Comparison of ENCODE assay signal across 8 cellular contexts in the genomic region with DNA sequence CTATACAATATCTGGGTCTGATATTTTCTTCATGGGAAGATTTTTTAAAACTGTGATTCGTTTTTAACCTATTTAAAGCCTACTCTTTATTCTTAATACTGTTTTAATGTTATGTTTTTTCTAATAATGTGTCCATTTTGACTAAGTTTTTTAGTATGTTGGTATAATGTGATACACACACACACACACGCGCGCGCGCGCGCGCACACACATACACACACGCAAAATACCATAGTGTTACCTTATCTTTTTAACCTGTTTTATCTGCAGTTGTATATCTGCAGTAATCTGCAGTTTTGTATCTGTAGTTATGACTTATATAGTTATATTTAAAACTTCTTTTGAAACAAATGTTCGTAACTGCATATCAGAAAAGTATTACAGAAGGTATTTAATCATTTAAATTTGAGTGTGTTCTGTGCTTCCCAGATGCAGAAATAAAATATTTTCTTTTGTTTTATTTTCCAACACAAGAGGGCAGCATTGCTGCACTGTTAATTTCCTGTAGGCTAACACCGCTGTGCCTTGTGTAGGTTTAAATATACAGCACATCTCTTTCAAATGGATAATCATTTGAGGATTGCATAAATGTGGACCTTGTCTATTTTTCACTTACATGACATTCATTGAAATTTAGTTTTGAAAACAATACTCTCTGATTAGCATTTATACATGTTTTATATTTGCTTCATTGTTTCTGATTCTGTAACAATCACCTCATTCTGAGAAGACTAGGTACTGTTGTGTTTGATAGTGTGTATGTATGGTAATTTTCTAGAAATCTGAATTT.
DNase-seq lines count a peak whose midpoint lies in the region; ATAC-seq, FAIRE-seq and TF ChIP-seq lines count a peak whose summit lies in the region.

No MANE protein-coding gene starts in this region.

- H3K36me3 ChIP-seq in endothelial cell of umbilical vein (ENCODE audit: control insufficient read depth in 2 of 2, extremely low read depth in 1 of 2, insufficient read depth in 2 of 2, low read length in 2 of 2), result no peaks in the 10 kb centered on the region

- peaks cover 10% of the 10 kb centered on the region for H3K4me1 ChIP-seq in endothelial cell of umbilical vein (ENCODE audit: control insufficient read depth, extremely low read depth, insufficient read depth, low read length)

- CTCF ChIA-PET in activated CD8-positive, alpha-beta memory T cell treated with anti-CD3 and anti-CD28 coated beads, Interleukin-2, amount 10 ng/mL, durations not matched to agents 7 days and 5 days (lab: Charles Lee), result interaction anchor here (0.6 to 8.8 kb wide), 15 partner anchors 13 to 722 kb away, joined by 3 to 148 read pairs (median 4); no protein-coding TSS in a partner anchor
- CTCF ChIA-PET in endothelial cell of umbilical vein (lab: Charles Lee), result interaction anchor here (0.6 to 5.9 kb wide), 8 partner anchors 238 to 545 kb away, joined by 3 to 116 read pairs (median 16); no protein-coding TSS in a partner anchor

- no peaks in the 10 kb centered on the region for H3K27me3 ChIP-seq in endothelial cell of umbilical vein (ENCODE audit: control insufficient read depth in 2 of 2, insufficient read depth in 2 of 2, low read length in 2 of 2)

- dilution Hi-C loops in endothelial cell of umbilical vein (cut with MboI; ENCODE audit: extremely low pct_ligation_motif_present, low sequenced_read_pairs), result no loop called here

- no peaks in the 10 kb centered on the region for H3K9me3 Mint-ChIP-seq in activated CD8-positive, alpha-beta memory T cell treated with anti-CD3 and anti-CD28 coated beads, Interleukin-2, amount 10 ng/mL, durations not matched to agents 7 days and 5 days (ENCODE audit: low read depth)
- no peaks in the 10 kb centered on the region for H3K9me3 Mint-ChIP-seq in naive thymus-derived CD8-positive, alpha-beta T cell

- H3K9ac ChIP-seq in endothelial cell of umbilical vein (replicated peaks; ENCODE audit: extremely low read depth, insufficient read depth, low read length), result no peak overlapping the region

- no peak overlapping the region for H3K4me3 ChIP-seq in endothelial cell of umbilical vein (replicated peaks in 1 of 3; ENCODE audit: insufficient read depth in 1 of 3, low read depth in 1 of 3, low read length in 3 of 3)

- no peak overlapping the region for H2AFZ ChIP-seq in endothelial cell of umbilical vein (ENCODE audit: low read depth, low read length)

- H3K9me1 ChIP-seq in endothelial cell of umbilical vein (replicated peaks; ENCODE audit: control insufficient read depth, extremely low read depth, insufficient read depth, low read length), result no peaks in the 10 kb centered on the region

- peak; percentile 64 for FAIRE-seq in endothelial cell of umbilical vein (lab: Jason Lieb, UNC)

- H3K9me3 ChIP-seq in endothelial cell of umbilical vein (replicated peaks; ENCODE audit: control insufficient read depth, insufficient read depth, low read length), result no peaks in the 10 kb centered on the region

- no peak overlapping the region for H3K4me2 ChIP-seq in endothelial cell of umbilical vein (ENCODE audit: insufficient read depth, low read length)

- peak; percentile 21 to 29 for TF ChIP-seq CTCF in endothelial cell of umbilical vein (IDR thresholded peaks at IDR 0.05; ENCODE audit: extremely low read depth in 1 of 2, insufficient read depth in 1 of 2, low read depth in 1 of 2, low read length in 2 of 2)

- no peak overlapping the region for H3K27ac Mint-ChIP-seq in activated CD8-positive, alpha-beta memory T cell treated with anti-CD3 and anti-CD28 coated beads, Interleukin-2, amount 10 ng/mL, durations not matched to agents 7 days and 5 days
- no peak overlapping the region for H3K27ac Mint-ChIP-seq in naive thymus-derived CD8-positive, alpha-beta T cell

- no peaks in the 10 kb centered on the region for H4K20me1 ChIP-seq in endothelial cell of umbilical vein (replicated peaks; ENCODE audit: control insufficient read depth, extremely low read depth, insufficient read depth, low read length)

- H3K27ac ChIP-seq in endothelial cell of umbilical vein (ENCODE audit: insufficient read depth, low read depth, low read length), result no peak overlapping the region

- H3K4me1 Mint-ChIP-seq in activated CD8-positive, alpha-beta memory T cell treated with anti-CD3 and anti-CD28 coated beads, Interleukin-2, amount 10 ng/mL, durations not matched to agents 7 days and 5 days, result peaks cover 6% of the 10 kb centered on the region
- H3K4me1 Mint-ChIP-seq in naive thymus-derived CD8-positive, alpha-beta T cell, result no peaks in the 10 kb centered on the region

- intact Hi-C loops in endothelial cell of umbilical vein (cut with micrococcal nuclease), result loop anchor here (1.0 to 10.0 kb wide), 8 partner anchors 284 to 1254 kb away; partner anchors contain the start of gene DYNLT5

- ATAC-seq in activated CD8-positive, alpha-beta memory T cell treated with anti-CD3 and anti-CD28 coated beads, Interleukin-2, amount 10 ng/mL, durations not matched to agents 7 days and 5 days, result peak; percentile 83
- peak; percentile 72 for ATAC-seq in GM21528 (IDR thresholded peaks at IDR 0.05; ENCODE audit: low FRiP score, unreplicated experiment)
- peak; percentile 88 for ATAC-seq in SK-N-SH treated with all-trans-retinoic acid at 6 μM for 48 hours
- ATAC-seq in naive thymus-derived CD8-positive, alpha-beta T cell, result peak; percentile 46 to 65

- POLR2A ChIA-PET in endothelial cell of umbilical vein (lab: Charles Lee), result no interaction called here
- POLR2A ChIA-PET in naive thymus-derived CD8-positive, alpha-beta T cell (lab: Charles Lee), result interaction anchor here (1.2 to 1.3 kb wide), 2 partner anchors 284 to 487 kb away, joined by 3 to 6 read pairs; no protein-coding TSS in a partner anchor

- H3K79me2 ChIP-seq in endothelial cell of umbilical vein (ENCODE audit: control insufficient read depth, insufficient read depth, low read length), result no peaks in the 10 kb centered on the region

- no peak overlapping the region for H3K4me3 Mint-ChIP-seq in activated CD8-positive, alpha-beta memory T cell treated with anti-CD3 and anti-CD28 coated beads, Interleukin-2, amount 10 ng/mL, durations not matched to agents 7 days and 5 days
- no peak overlapping the region for H3K4me3 Mint-ChIP-seq in naive thymus-derived CD8-positive, alpha-beta T cell

- no TSS peak for BruUV-seq in endothelial cell of umbilical vein (replicated peaks; lab: Mats Ljungman, UMichigan)

- DNase-seq in activated CD8-positive, alpha-beta memory T cell treated with anti-CD3 and anti-CD28 coated beads, Interleukin-2, amount 10 ng/mL, durations not matched to agents 7 days and 5 days, result peak; percentile 43
- no peak for DNase-seq in activated CD8-positive, alpha-beta memory T cell treated with anti-CD3 and anti-CD28 coated beads for 24 hours
- DNase-seq in M059J (ENCODE audit: low read depth) (peak; percentile 47), endothelial cell of umbilical vein (ENCODE audit: low read depth, low spot score) (peak; percentile 73), GF-D8 (lab: John Stamatoyannopoulos, UW) (no peak)
- DNase-seq in naive thymus-derived CD8-positive, alpha-beta T cell, result peak in 8 of 10 donors; percentile 12 to 75 (median 30)

- H3K27me3 Mint-ChIP-seq in activated CD8-positive, alpha-beta memory T cell treated with anti-CD3 and anti-CD28 coated beads, Interleukin-2, amount 10 ng/mL, durations not matched to agents 7 days and 5 days, result peaks cover 6% of the 10 kb centered on the region
- peaks cover 0 to 1% (median 0%) of the 10 kb centered on the region in 5 donors for H3K27me3 Mint-ChIP-seq in naive thymus-derived CD8-positive, alpha-beta T cell

- no peak for TF ChIP-seq POLR2A in endothelial cell of umbilical vein (IDR thresholded peaks at IDR 0.05; ENCODE audit: low read depth, low read length)

- H3K36me3 Mint-ChIP-seq in activated CD8-positive, alpha-beta memory T cell treated with anti-CD3 and anti-CD28 coated beads, Interleukin-2, amount 10 ng/mL, durations not matched to agents 7 days and 5 days, result no peaks in the 10 kb centered on the region
- no peaks in the 10 kb centered on the region for H3K36me3 Mint-ChIP-seq in naive thymus-derived CD8-positive, alpha-beta T cell

TF ChIP-seq in SK-N-SH treated with all-trans-retinoic acid at 6 μM for 48 hours, 23 proteins besides CTCF, POLR2A, EP300 and RAD21 (continues in another document):
- TF ChIP-seq, protein P1, sequence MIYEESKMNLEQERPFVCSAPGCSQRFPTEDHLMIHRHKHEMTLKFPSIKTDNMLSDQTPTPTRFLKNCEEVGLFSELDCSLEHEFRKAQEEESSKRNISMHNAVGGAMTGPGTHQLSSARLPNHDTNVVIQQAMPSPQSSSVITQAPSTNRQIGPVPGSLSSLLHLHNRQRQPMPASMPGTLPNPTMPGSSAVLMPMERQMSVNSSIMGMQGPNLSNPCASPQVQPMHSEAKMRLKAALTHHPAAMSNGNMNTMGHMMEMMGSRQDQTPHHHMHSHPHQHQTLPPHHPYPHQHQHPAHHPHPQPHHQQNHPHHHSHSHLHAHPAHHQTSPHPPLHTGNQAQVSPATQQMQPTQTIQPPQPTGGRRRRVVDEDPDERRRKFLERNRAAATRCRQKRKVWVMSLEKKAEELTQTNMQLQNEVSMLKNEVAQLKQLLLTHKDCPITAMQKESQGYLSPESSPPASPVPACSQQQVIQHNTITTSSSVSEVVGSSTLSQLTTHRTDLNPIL (CRISPR knock-in tag; IDR thresholded peaks at IDR 0.05; ENCODE audit: low read depth), result no peak
- TF ChIP-seq CSDC2 (CRISPR knock-in tag; IDR thresholded peaks at IDR 0.05), result no peak
- TF ChIP-seq PPARA (CRISPR knock-in tag; IDR thresholded peaks at IDR 0.05; ENCODE audit: borderline replicate concordance), result no peak
- no peak for TF ChIP-seq TCF4 (CRISPR knock-in tag; IDR thresholded peaks at IDR 0.05; ENCODE audit: borderline replicate concordance)
- no peak for TF ChIP-seq RARB (CRISPR knock-in tag; IDR thresholded peaks at IDR 0.05)
- no peak for TF ChIP-seq ISL1 (CRISPR knock-in tag; IDR thresholded peaks at IDR 0.05)

TF ChIP-seq in endothelial cell of umbilical vein, 7 proteins besides CTCF, POLR2A, EP300 and RAD21:
- no peak for TF ChIP-seq MYC (IDR thresholded peaks at IDR 0.05; ENCODE audit: low read depth, low read length)
- TF ChIP-seq FOS (IDR thresholded peaks at IDR 0.05; ENCODE audit: borderline replicate concordance, insufficient read depth, low read length), result no peak
- no peak for TF ChIP-seq EZH2 (IDR thresholded peaks at IDR 0.05; ENCODE audit: borderline replicate concordance, low read depth, low read length, severe bottlenecking)
- TF ChIP-seq POLR2AphosphoS5 (IDR thresholded peaks at IDR 0.05; ENCODE audit: insufficient read depth, low read depth, low read length), result no peak
- no peak for TF ChIP-seq GATA2 (IDR thresholded peaks at IDR 0.05; ENCODE audit: insufficient read depth, insufficient read length, low read depth, low read length)
- TF ChIP-seq, protein P2, sequence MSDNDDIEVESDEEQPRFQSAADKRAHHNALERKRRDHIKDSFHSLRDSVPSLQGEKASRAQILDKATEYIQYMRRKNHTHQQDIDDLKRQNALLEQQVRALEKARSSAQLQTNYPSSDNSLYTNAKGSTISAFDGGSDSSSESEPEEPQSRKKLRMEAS (IDR thresholded peaks at IDR 0.05; ENCODE audit: insufficient read depth, insufficient read length), result no peak
- TF ChIP-seq JUN (IDR thresholded peaks at IDR 0.05; ENCODE audit: borderline replicate concordance, insufficient read depth, insufficient read length, low read depth), result no peak
TF ChIP-seq in endothelial cell of umbilical vein: peak in this region for 0.

Comparison
In these comparisons a context has a peak if more than half of its experiments do, and no peak if none do; other contexts are left out.
1. DNase-seq: peak in activated CD8-positive, alpha-beta memory T cell treated with anti-CD3 and anti-CD28 coated beads, Interleukin-2, amount 10 ng/mL, durations not matched to agents 7 days and 5 days (single experiment), M059J (single experiment), endothelial cell of umbilical vein (single experiment) and naive thymus-derived CD8-positive, alpha-beta T cell (8 of 10); none in activated CD8-positive, alpha-beta memory T cell treated with anti-CD3 and anti-CD28 coated beads for 24 hours (single experiment) and GF-D8 (single experiment).
2. Peak in every context shown above with its lines, with median percentiles within 50 percentile points of each other: ATAC-seq.